ENCODE assay signal across 8 cellular contexts in genomic region chr15:64911317-64912186, GRCh38. TPM values are rescaled to one million over a fixed set of nuclear protein-coding genes. Genes with fewer than 3 reads are reported as not detected.
DNase-seq lines count a peak whose midpoint lies in the region; ATAC-seq and TF ChIP-seq lines count a peak whose summit lies in the region.

Gene ANKDD1A, plus strand, starts transcription at chr15:64911902. Its CDS starts 29 bp downstream, at chr15:64911931.

- H3K9me3 Mint-ChIP-seq in activated naive CD4-positive, alpha-beta T cell treated with anti-CD3 and anti-CD28 coated beads for 36 hours = no peaks in the 10 kb centered on the region
- H3K9me3 Mint-ChIP-seq in glutamatergic neuron (ENCODE audit: unreplicated experiment) = peaks cover 4% of the 10 kb centered on the region

- peaks cover 7% of the 10 kb centered on the region for H3K27me3 Mint-ChIP-seq in activated naive CD4-positive, alpha-beta T cell treated with anti-CD3 and anti-CD28 coated beads for 36 hours (ENCODE audit: low read depth)
- H3K27me3 Mint-ChIP-seq in glutamatergic neuron (ENCODE audit: unreplicated experiment) = peaks cover 18% of the 10 kb centered on the region

- intact Hi-C loops in activated naive CD4-positive, alpha-beta T cell treated with anti-CD3 and anti-CD28 coated beads for 36 hours (cut with micrococcal nuclease) = no loop called here

- H3K4me3 ChIP-seq in GM12864 (ENCODE audit: low read depth, low read length) = peak within 1 kb of the TSS; percentile 65

- CTCF ChIA-PET in activated naive CD4-positive, alpha-beta T cell treated with anti-CD3 and anti-CD28 coated beads for 36 hours (lab: Charles Lee) = interaction anchor here (1.0 kb wide), 1 partner anchor 227 kb away, joined by 4 read pairs; no protein-coding TSS in a partner anchor

- no peaks in the 10 kb centered on the region for H3K36me3 Mint-ChIP-seq in activated naive CD4-positive, alpha-beta T cell treated with anti-CD3 and anti-CD28 coated beads for 36 hours (ENCODE audit: low read depth)
- H3K36me3 Mint-ChIP-seq in glutamatergic neuron (ENCODE audit: unreplicated experiment) = no peaks in the 10 kb centered on the region

- no peak within 1 kb of the TSS for H3K27ac Mint-ChIP-seq in activated naive CD4-positive, alpha-beta T cell treated with anti-CD3 and anti-CD28 coated beads for 36 hours
- H3K27ac Mint-ChIP-seq in glutamatergic neuron (ENCODE audit: unreplicated experiment) = peak within 1 kb of the TSS; percentile 72

- TF ChIP-seq CTCF in GM12864 (IDR thresholded peaks at IDR 0.05; ENCODE audit: low read depth, low read length, missing control alignments) = no peak
- TF ChIP-seq CTCF in glutamatergic neuron (IDR thresholded peaks at IDR 0.05; ENCODE audit: partially characterized antibody, unreplicated experiment) = no peak

- peaks cover 4% of the 10 kb centered on the region for H3K4me1 Mint-ChIP-seq in activated naive CD4-positive, alpha-beta T cell treated with anti-CD3 and anti-CD28 coated beads for 36 hours (ENCODE audit: low read depth)
- H3K4me1 Mint-ChIP-seq in glutamatergic neuron (ENCODE audit: low read depth, unreplicated experiment) = peaks cover 19% of the 10 kb centered on the region

- peak; percentile 83 for ATAC-seq in HG02678 (IDR thresholded peaks at IDR 0.05; ENCODE audit: unreplicated experiment)

- no peak for DNase-seq in GM12864 (ENCODE audit: low read depth)
- peak; percentile 21 to 86 for DNase-seq in NCI-H526 (lab: John Stamatoyannopoulos, UW)
- peak; percentile 47 for DNase-seq in activated naive CD4-positive, alpha-beta T cell treated with anti-CD3 and anti-CD28 coated beads for 36 hours
- peak; percentile 79 for DNase-seq in glutamatergic neuron
- DNase-seq in occipital lobe (lab: John Stamatoyannopoulos, UW) = peak; percentile 55
- DNase-seq in HPDE6-E6E7 (ENCODE audit: extremely low spot score) = no peak
- DNase-seq in T-helper 9 cell = no peak

- H3K4me3 Mint-ChIP-seq in activated naive CD4-positive, alpha-beta T cell treated with anti-CD3 and anti-CD28 coated beads for 36 hours = peak within 1 kb of the TSS; percentile 62
- peak within 1 kb of the TSS; percentile 85 for H3K4me3 Mint-ChIP-seq in glutamatergic neuron (ENCODE audit: unreplicated experiment)

RNA-seq across cellular contexts. Expression of gene ANKDD1A, which starts in this region (rescaled TPM):
- 1 to 10 TPM; 2.3 to 3.1 TPM for total RNA-seq in activated naive CD4-positive, alpha-beta T cell treated with anti-CD3 and anti-CD28 coated beads for 36 hours
- 6.8 TPM for total RNA-seq in glutamatergic neuron (ENCODE audit: unreplicated experiment)
- total RNA-seq in occipital lobe = 15.6 TPM

Comparison
In these comparisons a context has a peak if more than half of its experiments do, and no peak if none do; other contexts are left out.
1. DNase-seq: peak in NCI-H526 (2 of 2), activated naive CD4-positive, alpha-beta T cell treated with anti-CD3 and anti-CD28 coated beads for 36 hours (single experiment), glutamatergic neuron (single experiment) and occipital lobe (single experiment); none in GM12864 (single experiment), HPDE6-E6E7 (single experiment) and T-helper 9 cell (single experiment).